Comparison of ENCODE assay signal across 20 cellular contexts in genomic region chr4:10074076-10074766, GRCh38. TPM values are rescaled to one million over a fixed set of nuclear protein-coding genes. Genes with fewer than 3 reads are reported as not detected.
A peak's percentile ranks its signal among the peaks of the same experiment; 100 is the strongest.
DNase-seq lines count a peak whose midpoint lies in the region; ATAC-seq, FAIRE-seq and TF ChIP-seq lines count a peak whose summit lies in the region.
"Had no signal": no experiment of that assay in that cellular context is flagged by ENCODE, and none has a peak within 500 bp of the region (broad histone marks: within the 10 kb centered on the region; RNA-seq: fewer than 3 reads in every experiment).

No MANE protein-coding gene starts in this region.

- 81% methylated on average over 13 of the region's 13 CpGs for WGBS in HepG2 (ENCODE audit: low lambda C conversion rate)
- WGBS in testis, 2 donors, result 90 to 93% methylated on average over 13 of the region's 13 CpGs

- peaks cover 2% of the 10 kb centered on the region for H3K4me1 Mint-ChIP-seq in activated naive CD8-positive, alpha-beta T cell (ENCODE audit: low read depth)

- no TSS peak for BruUV-seq in HepG2 (replicated peaks; lab: Mats Ljungman, UMichigan)

- peak overlapping the region; percentile 71 for H3K27ac Mint-ChIP-seq in activated naive CD8-positive, alpha-beta T cell

- H3K4me3 Mint-ChIP-seq in activated naive CD8-positive, alpha-beta T cell, result no peak overlapping the region

- no peaks in the 10 kb centered on the region for H3K9me3 Mint-ChIP-seq in activated naive CD8-positive, alpha-beta T cell (ENCODE audit: low read depth)

- H3K79me2 ChIP-seq in HepG2 (ENCODE audit: insufficient read depth, low read length), result no peaks in the 10 kb centered on the region

- H3K4me3 ChIP-seq in cardiac muscle cell, result no peak overlapping the region
- H3K4me3 ChIP-seq in left ventricle myocardium inferior, result no peak overlapping the region
- no peak overlapping the region for H3K4me3 ChIP-seq in HepG2 (replicated peaks in 1 of 3; ENCODE audit: insufficient read depth in 1 of 3, low read depth in 2 of 3, low read length in 3 of 3)
- no peak overlapping the region for H3K4me3 ChIP-seq in testis
- H3K4me3 ChIP-seq: breast epithelium, lung, MG63, ovary, thoracic aorta had no signal

- CTCF ChIA-PET in HepG2 (lab: Yijun Ruan, JAX; ENCODE audit: low intra/inter-chr PET ratio, low total read pairs), result no interaction called here

- H3K27ac ChIP-seq in cardiac muscle cell (peak overlapping the region; percentile 55), left ventricle myocardium inferior (replicated peaks) (no peak overlapping the region), HepG2 (ENCODE audit: extremely low read length, insufficient read depth, low read length) (peak overlapping the region; percentile 13), testis (no peak overlapping the region)
- H3K27ac ChIP-seq: breast epithelium, ovary, thoracic aorta had no signal

- no peak for FAIRE-seq in HepG2 (lab: Jason Lieb, UNC)
- FAIRE-seq: GM12891 had no signal

- POLR2A ChIA-PET in HepG2 (lab: Yijun Ruan, JAX), result no interaction called here

- TF ChIP-seq POLR2A in HepG2 (IDR thresholded peaks at IDR 0.05; ENCODE audit: insufficient read depth in 1 of 2, low read depth in 2 of 2, low read length in 2 of 2) (no peak), testis (IDR thresholded peaks at IDR 0.05) (no peak)

- intact Hi-C loops in left ventricle myocardium inferior (cut with micrococcal nuclease), result no loop called here
- intact Hi-C loops in HepG2 (cut with micrococcal nuclease; ENCODE audit: unreplicated experiment), result no loop called here
- intact Hi-C loops in testis (cut with DNase I; ENCODE audit: low total_unique reads), result no loop called here

- no peaks in the 10 kb centered on the region for H4K20me1 ChIP-seq in HepG2 (ENCODE audit: insufficient read depth, low read length)

- DNase-seq in cardiac muscle cell (ENCODE audit: low read depth in 1 of 2, low spot score in 1 of 2) (no peak), left ventricle myocardium inferior (no peak), HepG2 (ENCODE audit: low spot score) (no peak), testis (peak; percentile 10), NCI-H510A treated with DMSO at 0.1 percent for 48 hours (lab: John Stamatoyannopoulos, UW) (no peak), DMS153 treated with DMSO at 0.1 percent for 48 hours (lab: John Stamatoyannopoulos, UW; ENCODE audit: unreplicated experiment) (no peak)
- DNase-seq: activated CD4-positive, alpha-beta T cell treated with anti-CD3 and anti-CD28 coated beads, Interleukin-2, amount 50 U/mL, for 1 hour; DMS153; GF-D8; ovary; SHP77; stimulated activated CD8-positive, alpha-beta memory T cell treated with anti-CD3 and anti-CD28 coated beads, Interleukin-4, amount 100 ng/mL, for 48 hours had no signal

- H3K27me3 ChIP-seq in cardiac muscle cell, result no peaks in the 10 kb centered on the region
- no peaks in the 10 kb centered on the region for H3K27me3 ChIP-seq in left ventricle myocardium inferior (ENCODE audit: low read depth)
- no peaks in the 10 kb centered on the region for H3K27me3 ChIP-seq in HepG2 (ENCODE audit: control insufficient read depth in 1 of 2, insufficient read depth in 2 of 2, low read length in 2 of 2)
- H3K27me3 ChIP-seq in testis, result no peaks in the 10 kb centered on the region
- H3K27me3 ChIP-seq: breast epithelium, MG63, ovary had no signal

- in situ Hi-C loops in HepG2 (cut with HindIII; ENCODE audit: extremely low pct_ligation_motif_present, low pct_unique_long_range_greater_than_20kb), result no loop called here

- H2AFZ ChIP-seq in HepG2 (ENCODE audit: low read length), result no peak overlapping the region

- no peak for TF ChIP-seq RAD21 in HepG2 (CRISPR knock-in tag; IDR thresholded peaks at IDR 0.05)

- H3K36me3 ChIP-seq in cardiac muscle cell (peaks cover 52% of the 10 kb centered on the region), left ventricle myocardium inferior (peaks cover 61% of the 10 kb centered on the region), HepG2 (replicated peaks in 1 of 2; ENCODE audit: control insufficient read depth in 1 of 2, insufficient read depth in 2 of 2, low read length in 2 of 2) (peaks cover 25 to 56% of the 10 kb centered on the region in 2 experiments; a peak in 4 of 5 replicates), testis (ENCODE audit: low read depth, missing control alignments) (no peaks in the 10 kb centered on the region)
- H3K36me3 ChIP-seq: ovary had no signal

- no peak overlapping the region for H3K4me2 ChIP-seq in HepG2 (ENCODE audit: low read depth, low read length)

- no peak overlapping the region for H3K9ac ChIP-seq in HepG2 (ENCODE audit: insufficient read depth, low read depth, low read length)

- H3K36me3 Mint-ChIP-seq in activated naive CD8-positive, alpha-beta T cell, result peaks cover 3% of the 10 kb centered on the region

- H3K9me3 ChIP-seq in cardiac muscle cell (ENCODE audit: low read depth) (no peaks in the 10 kb centered on the region), left ventricle myocardium inferior (replicated peaks) (no peaks in the 10 kb centered on the region), HepG2 (ENCODE audit: low read length) (no peaks in the 10 kb centered on the region), testis (no peaks in the 10 kb centered on the region)
- H3K9me3 ChIP-seq: breast epithelium, MG63, ovary, thoracic aorta had no signal

- no peaks in the 10 kb centered on the region for H3K27me3 Mint-ChIP-seq in activated naive CD8-positive, alpha-beta T cell

- TF ChIP-seq CTCF in cardiac muscle cell (IDR thresholded peaks at IDR 0.05; ENCODE audit: low read depth, low read length) (no peak), left ventricle myocardium inferior (IDR thresholded peaks at IDR 0.05; ENCODE audit: borderline replicate concordance) (no peak), HepG2 (CRISPR knock-in tag; IDR thresholded peaks at IDR 0.05) (no peak), testis (IDR thresholded peaks at IDR 0.05) (no peak)

- H3K4me1 ChIP-seq in cardiac muscle cell (ENCODE audit: low read depth) (no peaks in the 10 kb centered on the region), left ventricle myocardium inferior (peaks cover 27% of the 10 kb centered on the region), HepG2 (ENCODE audit: insufficient read depth, low read length) (peaks cover 12% of the 10 kb centered on the region), testis (peaks cover 10% of the 10 kb centered on the region)
- H3K4me1 ChIP-seq: breast epithelium had no signal

- TF ChIP-seq EP300 in HepG2 (IDR thresholded peaks at IDR 0.05; ENCODE audit: low read depth in 2 of 2, low read length in 2 of 2), result no peak
- TF ChIP-seq EP300 in HepG2 (CRISPR knock-in tag; IDR thresholded peaks at IDR 0.05; ENCODE audit: borderline replicate concordance), result no peak

- ATAC-seq in HepG2 (no peak), GM18502 (IDR thresholded peaks at IDR 0.05; ENCODE audit: poor library complexity, unreplicated experiment) (no peak)
- ATAC-seq: right cardiac atrium had no signal

RNA-seq across cellular contexts. Expression of gene WDR1, which starts 42.4 kb away (rescaled TPM):
- total RNA-seq in cardiac muscle cell (198 and 258 TPM in 2 replicates), left ventricle myocardium inferior (157 TPM), HepG2 (2016; rRNA removed; fragmentation: Illumina TruSeq; extraction: Trizol) (106 and 120 TPM in 2 replicates), testis (100 to 1,000 TPM; 165 to 168 TPM)
- polyA plus RNA-seq in cardiac muscle cell (276 and 347 TPM in 2 replicates), HepG2 (2011; rRNA removed) (198 and 199 TPM in 2 replicates), testis (ENCODE audit: insufficient read depth, low read depth, low replicate concordance) (295 TPM)
- 50.7 and 51.7 TPM in 2 replicates for total RNA-seq in HepG2 (2016; cell fraction: cytosol; rRNA removed; fragmentation: Illumina TruSeq; extraction: Trizol; ENCODE audit: low read depth)
- total RNA-seq in HepG2 (2016; cell fraction: insoluble cytoplasmic fraction; rRNA removed; fragmentation: Illumina TruSeq; extraction: Trizol), result 98.1 and 109 TPM in 2 replicates
- total RNA-seq in HepG2 (2016; cell fraction: membrane; rRNA removed; fragmentation: Illumina TruSeq; extraction: Trizol), result 54.9 and 56.0 TPM in 2 replicates
- 57.3 and 65.4 TPM in 2 replicates for total RNA-seq in HepG2 (2016; cell fraction: nucleus; rRNA removed; fragmentation: Illumina TruSeq; extraction: Trizol)
- polyA plus RNA-seq in HepG2 (2011; cell fraction: cytosol; rRNA removed), result 187 and 226 TPM in 2 replicates
- 166 and 177 TPM in 2 replicates for polyA plus RNA-seq in HepG2 (2011; cell fraction: nucleus; rRNA removed)
- 117 and 122 TPM in 2 replicates for polyA plus RNA-seq in HepG2 (2012)
- 33.9 and 35.4 TPM in 2 replicates for polyA plus RNA-seq in HepG2 (2016; cell fraction: cytosol; fragmentation: Illumina TruSeq; extraction: Trizol; ENCODE audit: low read depth)
- polyA plus RNA-seq in HepG2 (2016; cell fraction: insoluble cytoplasmic fraction; fragmentation: Illumina TruSeq; extraction: Trizol; ENCODE audit: low read depth), result 136 and 179 TPM in 2 replicates
- 47.7 and 51.7 TPM in 2 replicates for polyA plus RNA-seq in HepG2 (2016; cell fraction: membrane; fragmentation: Illumina TruSeq; extraction: Trizol; ENCODE audit: low read depth)
- polyA plus RNA-seq in HepG2 (2016; cell fraction: nucleus; fragmentation: Illumina TruSeq; extraction: Trizol; ENCODE audit: insufficient read depth, low read depth), result 118 and 124 TPM in 2 replicates
- polyA minus RNA-seq in HepG2 (2011; rRNA and poly(A)+ RNA removed; ENCODE audit: low replicate concordance), result 149 and 296 TPM in 2 replicates
- polyA minus RNA-seq in HepG2 (2011; cell fraction: cytosol; rRNA and poly(A)+ RNA removed), result 111 and 136 TPM in 2 replicates
- 82.2 and 96.2 TPM in 2 replicates for polyA minus RNA-seq in HepG2 (2011; cell fraction: nucleus; rRNA and poly(A)+ RNA removed)

RNA-seq across cellular contexts. Expression of gene SLC2A9, which starts 52.9 kb away (rescaled TPM):
- 0.42 and 0.95 TPM in 2 replicates for total RNA-seq in cardiac muscle cell
- 1.1 and 1.3 TPM in 2 replicates for polyA plus RNA-seq in cardiac muscle cell
- 8.2 TPM for total RNA-seq in left ventricle myocardium inferior
- total RNA-seq in HepG2 (2016; rRNA removed; fragmentation: Illumina TruSeq; extraction: Trizol), result 19.9 and 36.2 TPM in 2 replicates
- 11.2 and 13.2 TPM in 2 replicates for total RNA-seq in HepG2 (2016; cell fraction: cytosol; rRNA removed; fragmentation: Illumina TruSeq; extraction: Trizol; ENCODE audit: low read depth)
- total RNA-seq in HepG2 (2016; cell fraction: insoluble cytoplasmic fraction; rRNA removed; fragmentation: Illumina TruSeq; extraction: Trizol), result 20.2 and 36.6 TPM in 2 replicates
- total RNA-seq in HepG2 (2016; cell fraction: membrane; rRNA removed; fragmentation: Illumina TruSeq; extraction: Trizol), result 16.6 and 18.8 TPM in 2 replicates
- total RNA-seq in HepG2 (2016; cell fraction: nucleus; rRNA removed; fragmentation: Illumina TruSeq; extraction: Trizol), result 46.8 and 63.5 TPM in 2 replicates
- polyA plus RNA-seq in HepG2 (2011; rRNA removed), result 42.3 and 51.0 TPM in 2 replicates
- 40.4 and 40.5 TPM in 2 replicates for polyA plus RNA-seq in HepG2 (2011; cell fraction: cytosol; rRNA removed)
- 78.3 and 78.9 TPM in 2 replicates for polyA plus RNA-seq in HepG2 (2011; cell fraction: nucleus; rRNA removed)
- polyA plus RNA-seq in HepG2 (2012), result 38.0 and 55.5 TPM in 2 replicates
- polyA plus RNA-seq in HepG2 (2016; cell fraction: cytosol; fragmentation: Illumina TruSeq; extraction: Trizol; ENCODE audit: low read depth), result 5.7 and 8.5 TPM in 2 replicates
- 16.8 and 19.2 TPM in 2 replicates for polyA plus RNA-seq in HepG2 (2016; cell fraction: insoluble cytoplasmic fraction; fragmentation: Illumina TruSeq; extraction: Trizol; ENCODE audit: low read depth)
- polyA plus RNA-seq in HepG2 (2016; cell fraction: membrane; fragmentation: Illumina TruSeq; extraction: Trizol; ENCODE audit: low read depth), result 11.8 and 13.9 TPM in 2 replicates
- 32.8 and 34.3 TPM in 2 replicates for polyA plus RNA-seq in HepG2 (2016; cell fraction: nucleus; fragmentation: Illumina TruSeq; extraction: Trizol; ENCODE audit: insufficient read depth, low read depth)
- polyA minus RNA-seq in HepG2 (2011; rRNA and poly(A)+ RNA removed; ENCODE audit: low replicate concordance), result 0.09 and 127 TPM in 2 replicates
- 35.6 and 44.8 TPM in 2 replicates for polyA minus RNA-seq in HepG2 (2011; cell fraction: cytosol; rRNA and poly(A)+ RNA removed)
- polyA minus RNA-seq in HepG2 (2011; cell fraction: nucleus; rRNA and poly(A)+ RNA removed), result 124 and 142 TPM in 2 replicates
- 1 to 10 TPM; 6.8 to 7.5 TPM for total RNA-seq in testis
- polyA plus RNA-seq in testis (ENCODE audit: insufficient read depth, low read depth, low replicate concordance), result 6.3 TPM

Comparison
In these comparisons a context has a peak if more than half of its experiments do, and no peak if none do; other contexts are left out.
1. H3K27ac ChIP-seq: peak in cardiac muscle cell (single experiment) and HepG2 (single experiment); none in left ventricle myocardium inferior (single experiment) and testis (0 of 2).